8 cellular contexts compared by ENCODE assay signal in the genomic region with DNA sequence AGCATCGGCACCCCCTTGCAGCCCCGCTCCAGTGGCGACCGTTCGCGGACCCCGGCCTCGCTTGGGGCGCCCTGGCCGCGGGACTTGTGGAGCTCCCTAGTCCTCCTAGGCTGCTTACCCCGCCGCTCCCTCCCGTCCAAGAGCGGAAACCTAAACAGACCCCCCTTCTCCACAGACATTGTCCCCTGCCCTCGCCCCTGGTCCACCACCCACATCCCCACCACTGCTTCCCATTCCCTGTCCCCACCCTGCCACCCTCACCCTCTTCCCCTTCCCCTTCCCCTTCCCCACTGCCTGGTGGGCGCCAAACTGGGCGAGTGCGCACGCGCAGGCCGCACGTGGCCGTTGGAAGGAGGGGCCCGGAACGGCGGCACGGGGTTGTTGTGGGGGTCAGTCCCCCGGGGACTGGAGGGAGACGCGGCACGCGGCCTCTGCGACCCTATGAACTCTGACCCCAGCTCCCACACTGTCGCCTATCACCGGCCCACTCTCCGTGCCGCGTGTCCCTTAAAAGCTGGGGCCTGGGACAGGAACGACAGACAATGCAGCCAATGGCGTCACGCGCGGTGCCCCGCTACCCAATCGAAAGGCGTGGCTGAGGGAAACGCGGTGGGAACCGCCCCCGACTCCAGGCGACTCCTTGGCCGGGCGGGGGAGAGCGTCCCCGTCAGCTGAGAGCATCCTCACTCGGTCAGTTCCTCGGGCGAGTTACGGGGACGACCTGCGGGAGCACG.
A peak's percentile ranks its signal among the peaks of the same experiment; 100 is the strongest.
DNase-seq lines count a peak whose midpoint lies in the region; ATAC-seq and TF ChIP-seq lines count a peak whose summit lies in the region.

A gene (plus strand): TSS at position 667 of the 734 bp plus-strand sequence. CDS start 103 bp downstream, outside the sequence.

- peak within 1 kb of the TSS; percentile 77 for H3K4me3 ChIP-seq in epithelial cell of esophagus (ENCODE audit: low read length)

- no peak for TF ChIP-seq CTCF in epithelial cell of esophagus (IDR thresholded peaks at IDR 0.05; ENCODE audit: insufficient read depth, low read depth, low read length, missing control alignments)

- ATAC-seq in GM19035 (IDR thresholded peaks at IDR 0.05; ENCODE audit: unreplicated experiment) (peak; percentile 95), HG03442 (IDR thresholded peaks at IDR 0.05; ENCODE audit: unreplicated experiment) (peak; percentile 81)

- DNase-seq in AG08396 (ENCODE audit: low spot score): peak; percentile 99
- peak; percentile 77 for DNase-seq in NCI-H748 treated with DMSO at 0.1 percent for 48 hours (lab: John Stamatoyannopoulos, UW)
- peak; percentile 78 for DNase-seq in activated CD8-positive, alpha-beta memory T cell treated with anti-CD3 and anti-CD28 coated beads, Interleukin-2, amount 50 U/mL, for 1 hour (ENCODE audit: extremely low read depth)
- DNase-seq in epithelial cell of esophagus (ENCODE audit: low read depth): peak; percentile 93
- DNase-seq in midbrain (lab: John Stamatoyannopoulos, UW): peak; percentile 95
- DNase-seq in stimulated activated CD8-positive, alpha-beta memory T cell treated with anti-CD3 and anti-CD28 coated beads, Interleukin-15, amount 100 ng/mL, for 24 hours (ENCODE audit: low read depth): peak; percentile 93

Comparison
In these comparisons a context has a peak if more than half of its experiments do, and no peak if none do; other contexts are left out.
1. Peak in every context shown above with its lines: DNase-seq, ATAC-seq and H3K4me3 ChIP-seq.